15 cellular contexts compared by ENCODE assay signal in genomic region chr11:87127131-87127530, GRCh38.
DNase-seq lines count a peak whose midpoint lies in the region; ATAC-seq and TF ChIP-seq lines count a peak whose summit lies in the region.
"Had no signal": no experiment of that assay in that cellular context is flagged by ENCODE, and none has a peak within 500 bp of the region (broad histone marks: within the 10 kb centered on the region; RNA-seq: fewer than 3 reads in every experiment).

No MANE protein-coding gene starts in this region.

- H3K23ac ChIP-seq in mesendoderm (ENCODE audit: low read length): no peak overlapping the region

- H3K79me2 ChIP-seq in mesendoderm (ENCODE audit: control insufficient read depth, insufficient read depth, low read length) (peaks cover 1% of the 10 kb centered on the region), neural progenitor cell (ENCODE audit: low read depth) (peaks cover 7% of the 10 kb centered on the region)

- no peak overlapping the region for H2BK120ac ChIP-seq in mesendoderm (ENCODE audit: low read depth, low read length)

- H4K20me1 ChIP-seq in neural progenitor cell (ENCODE audit: low read depth): no peaks in the 10 kb centered on the region

- no peak overlapping the region for H3K56ac ChIP-seq in mesendoderm (ENCODE audit: low read length)

- no peaks in the 10 kb centered on the region for H3F3A ChIP-seq in neural progenitor cell (ENCODE audit: low read depth)

- H3K4ac ChIP-seq in mesendoderm (ENCODE audit: low read depth, low read length): peak overlapping the region; percentile 36

- H3K27me3 Mint-ChIP-seq in neural progenitor cell (ENCODE audit: insufficient read depth, low read depth): no peaks in the 10 kb centered on the region
- H3K27me3 Mint-ChIP-seq: CD4-positive, CD25-positive, alpha-beta regulatory T cell had no signal

- POLR2A ChIA-PET in A673 (lab: Charles Lee; ENCODE audit: low non-redundant PET): no interaction called here

- H3K9me3 ChIP-seq in A673 (ENCODE audit: low read depth, low read length, poor library complexity, severe bottlenecking) (no peaks in the 10 kb centered on the region), neural progenitor cell (ENCODE audit: low read depth) (no peaks in the 10 kb centered on the region)

- peak overlapping the region; percentile 60 for H3K18ac ChIP-seq in mesendoderm (ENCODE audit: low read length)

- in situ Hi-C loops in SK-MEL-5 (cut with HindIII; ENCODE audit: low pct_unique_long_range_greater_than_20kb, low sequenced_read_pairs): no loop called here

- no peak overlapping the region for H2AFZ ChIP-seq in neural progenitor cell (replicated peaks)
- H2AFZ ChIP-seq: GM23248 had no signal

- no peak overlapping the region for H3K27ac Mint-ChIP-seq in neural progenitor cell
- H3K27ac Mint-ChIP-seq: CD4-positive, CD25-positive, alpha-beta regulatory T cell had no signal

- no peak overlapping the region for H2BK5ac ChIP-seq in mesendoderm (ENCODE audit: low read length)

- CTCF ChIA-PET in A673 (lab: Charles Lee): interaction anchor here (0.6 to 1.1 kb wide), 2 partner anchors 68 to 134 kb away, joined by 4 read pairs; no protein-coding TSS in a partner anchor

- no peaks in the 10 kb centered on the region for H3K9me3 Mint-ChIP-seq in neural progenitor cell
- H3K9me3 Mint-ChIP-seq: CD4-positive, CD25-positive, alpha-beta regulatory T cell had no signal

- H3K36me3 ChIP-seq in A673 (ENCODE audit: insufficient read depth, low read length, poor library complexity, severe bottlenecking) (no peaks in the 10 kb centered on the region), mesendoderm (ENCODE audit: control insufficient read depth, insufficient read depth, low read length) (no peaks in the 10 kb centered on the region), neural progenitor cell (no peaks in the 10 kb centered on the region)

- no peak overlapping the region for H4K5ac ChIP-seq in mesendoderm (ENCODE audit: low read length)

- H3K36me3 Mint-ChIP-seq in neural progenitor cell: peaks cover 6% of the 10 kb centered on the region
- H3K36me3 Mint-ChIP-seq: CD4-positive, CD25-positive, alpha-beta regulatory T cell had no signal

- no peak overlapping the region for H3K4me3 ChIP-seq in A673 (ENCODE audit: low read depth, low read length, poor library complexity, severe bottlenecking)
- no peak overlapping the region for H3K4me3 ChIP-seq in mesendoderm (ENCODE audit: low read length)
- H3K4me3 ChIP-seq in neural progenitor cell: no peak overlapping the region
- H3K4me3 ChIP-seq: BLaER1 treated with 17β-estradiol and CSF1 and Interleukin-3, amounts not matched to agents 10 nM and 100 nM; GM23248 had no signal

- peaks cover 2% of the 10 kb centered on the region for H3K79me1 ChIP-seq in mesendoderm (ENCODE audit: low read length)

- no peak overlapping the region for H2BK15ac ChIP-seq in mesendoderm (replicated peaks; ENCODE audit: low read depth)

- H3K9ac ChIP-seq in mesendoderm (ENCODE audit: low read length) (no peak overlapping the region), neural progenitor cell (no peak overlapping the region)
- H3K9ac ChIP-seq: BLaER1 treated with 17β-estradiol and CSF1 and Interleukin-3, amounts not matched to agents 10 nM and 100 nM; GM23248 had no signal

- intact Hi-C loops in A673 (cut with micrococcal nuclease; ENCODE audit: unreplicated experiment): loop anchor here (1.0 kb wide), 1 partner anchor 46 kb away; no protein-coding TSS in a partner anchor
- intact Hi-C loops in left ventricle myocardium superior (cut with micrococcal nuclease): no loop called here

- peak; percentile 89 for DNase-seq in A673 (ENCODE audit: low spot score)
- DNase-seq in SK-MEL-5 (ENCODE audit: low read depth, low spot score): peak; percentile 1
- DNase-seq in mesendoderm: peak; percentile 54
- peak; percentile 55 for DNase-seq in neural progenitor cell (ENCODE audit: low spot score)
- no peak for DNase-seq in left ventricle myocardium superior
- DNase-seq: 8988T; ACHN; CD4-positive, CD25-positive, alpha-beta regulatory T cell; DND-41; GDM1; GM23248 had no signal

- H2AK5ac ChIP-seq in mesendoderm (ENCODE audit: low read length): no peak overlapping the region

- no TSS peak for BruUV-seq in A673 (replicated peaks; lab: Mats Ljungman, UMichigan)

- H3K4me1 ChIP-seq in A673 (ENCODE audit: insufficient read depth, low read length, poor library complexity, severe bottlenecking) (peaks cover 62% of the 10 kb centered on the region), mesendoderm (ENCODE audit: control insufficient read depth, low read depth, low read length) (no peaks in the 10 kb centered on the region), neural progenitor cell (peaks cover 34% of the 10 kb centered on the region)
- H3K4me1 ChIP-seq: BLaER1 treated with 17β-estradiol and CSF1 and Interleukin-3, amounts not matched to agents 10 nM and 100 nM had no signal

- H3K4me2 ChIP-seq in mesendoderm (ENCODE audit: low read length): no peak overlapping the region
- peak overlapping the region; percentile 35 for H3K4me2 ChIP-seq in neural progenitor cell
- H3K4me2 ChIP-seq: BLaER1 treated with 17β-estradiol and CSF1 and Interleukin-3, amounts not matched to agents 10 nM and 100 nM had no signal

- TF ChIP-seq CTCF in A673 (conservative IDR thresholded peaks at IDR 0.05; ENCODE audit: low read depth, low read length): no peak
- TF ChIP-seq CTCF in neural progenitor cell (IDR thresholded peaks at IDR 0.05): no peak

- peak overlapping the region; percentile 3 for H3K27ac ChIP-seq in A673 (ENCODE audit: low read depth, low read length, poor library complexity, severe bottlenecking)
- no peak overlapping the region for H3K27ac ChIP-seq in mesendoderm (ENCODE audit: low read depth, low read length)
- H3K27ac ChIP-seq in neural progenitor cell: no peak overlapping the region
- H3K27ac ChIP-seq: BLaER1 treated with 17β-estradiol and CSF1 and Interleukin-3, amounts not matched to agents 10 nM and 100 nM; GM23248 had no signal

- no peak overlapping the region for H4K8ac ChIP-seq in mesendoderm (ENCODE audit: low read depth, low read length)

- H3K27me3 ChIP-seq in A673 (replicated peaks; ENCODE audit: insufficient read depth, low read depth, low read length, poor library complexity): no peaks in the 10 kb centered on the region
- no peaks in the 10 kb centered on the region for H3K27me3 ChIP-seq in mesendoderm (ENCODE audit: insufficient read depth, low read length, poor library complexity)
- no peaks in the 10 kb centered on the region for H3K27me3 ChIP-seq in neural progenitor cell
- H3K27me3 ChIP-seq: BLaER1 treated with 17β-estradiol and CSF1 and Interleukin-3, amounts not matched to agents 10 nM and 100 nM had no signal

- peaks cover 12% of the 10 kb centered on the region for H3K4me1 Mint-ChIP-seq in neural progenitor cell

- H3K4me3 Mint-ChIP-seq in neural progenitor cell: no peak overlapping the region
- H3K4me3 Mint-ChIP-seq: CD4-positive, CD25-positive, alpha-beta regulatory T cell had no signal

- ATAC-seq in GM19035 (IDR thresholded peaks at IDR 0.05; ENCODE audit: unreplicated experiment) (no peak), left ventricle myocardium superior (no peak), GM21723 (IDR thresholded peaks at IDR 0.05; ENCODE audit: unreplicated experiment) (no peak)
- ATAC-seq: HCT116 had no signal

- WGBS in mesendoderm (ENCODE audit: extremely low coverage, insufficient coverage, low lambda C conversion rate): no CpG with 5 or more reads among the region's 4 CpGs
